Comparison of ENCODE assay signal across 9 cellular contexts in genomic region chr1:236159704-236160539, GRCh38. TPM values are rescaled to one million over a fixed set of nuclear protein-coding genes. Genes with fewer than 3 reads are reported as not detected.
A peak's percentile ranks its signal among the peaks of the same experiment; 100 is the strongest.
DNase-seq lines count a peak whose midpoint lies in the region; ATAC-seq and TF ChIP-seq lines count a peak whose summit lies in the region.
"Had no signal": no experiment of that assay in that cellular context is flagged by ENCODE, and none has a peak within 500 bp of the region (broad histone marks: within the 10 kb centered on the region; RNA-seq: fewer than 3 reads in every experiment).

No MANE protein-coding gene starts in this region.

- intact Hi-C loops in right lobe of liver (cut with DNase I) = no loop called here

- no peaks in the 10 kb centered on the region for H3K27me3 ChIP-seq in right lobe of liver

- TF ChIP-seq POLR2A in right lobe of liver (IDR thresholded peaks at IDR 0.05) = no peak

- ATAC-seq in GM18499 (IDR thresholded peaks at IDR 0.05; ENCODE audit: insufficient read depth, unreplicated experiment) = peak; percentile 33
- peak; percentile 44 for ATAC-seq in GM21423 (IDR thresholded peaks at IDR 0.05; ENCODE audit: unreplicated experiment)
- peak; percentile 47 for ATAC-seq in HG03439 (IDR thresholded peaks at IDR 0.05; ENCODE audit: unreplicated experiment)
- peak; percentile 11 to 33 (median 28) for ATAC-seq in right lobe of liver

- WGBS in right lobe of liver (ENCODE audit: insufficient coverage, low coverage, low lambda C conversion rate, missing lambda C conversion rate) = 48% methylated on average over 7 of the region's 19 CpGs

- H3K27ac ChIP-seq in right lobe of liver = no peak overlapping the region

- H3K36me3 ChIP-seq in right lobe of liver = no peaks in the 10 kb centered on the region

- H3K4me3 ChIP-seq in right lobe of liver = no peak overlapping the region

- no peak for DNase-seq in right lobe of liver
- DNase-seq in SIG-M5 treated with dmso at 0.1 percent for 504 hours (lab: John Stamatoyannopoulos, UW; ENCODE audit: unreplicated experiment) = no peak
- DNase-seq in NCI-H2081 (lab: John Stamatoyannopoulos, UW) = no peak
- no peak for DNase-seq in NCI-H69 (lab: John Stamatoyannopoulos, UW)
- no peak for DNase-seq in T-helper 1 cell
- DNase-seq: hippocampal formation had no signal

- no peak for TF ChIP-seq CTCF in right lobe of liver (IDR thresholded peaks at IDR 0.05)

- no peaks in the 10 kb centered on the region for H3K9me3 ChIP-seq in right lobe of liver

- peaks cover 0 to 13% (median 0%) of the 10 kb centered on the region in 4 donors for H3K4me1 ChIP-seq in right lobe of liver

RNA-seq across cellular contexts. Expression of gene GPR137B, which starts 17.6 kb away (rescaled TPM):
- 10 to 100 TPM in 2 of 6 experiments, 1 to 10 TPM in 4; 4.3 to 22.2 (median 7.6) TPM for total RNA-seq in right lobe of liver
